12 cellular contexts compared by ENCODE assay signal in genomic region chr1:218459450-218459849, GRCh38.
DNase-seq lines count a peak whose midpoint lies in the region; ATAC-seq and TF ChIP-seq lines count a peak whose summit lies in the region.
"Had no signal": no experiment of that assay in that cellular context is flagged by ENCODE, and none has a peak within 500 bp of the region (broad histone marks: within the 10 kb centered on the region; RNA-seq: fewer than 3 reads in every experiment).

No MANE protein-coding gene starts in this region.

- H3K9me3 ChIP-seq in right atrium auricular region = no peaks in the 10 kb centered on the region

- H3K4me1 ChIP-seq in GM23338 (ENCODE audit: insufficient read depth) (peaks cover 2% of the 10 kb centered on the region), right atrium auricular region (peaks cover 0 to 40% of the 10 kb centered on the region in 2 donors)

- H3K36me3 ChIP-seq in GM23338 (ENCODE audit: insufficient read depth) (no peaks in the 10 kb centered on the region), right atrium auricular region (no peaks in the 10 kb centered on the region)
- H3K36me3 ChIP-seq: BLaER1 treated with 17β-estradiol and CSF1 and Interleukin-3, amounts not matched to agents 10 nM and 100 nM had no signal

- peaks cover 21% of the 10 kb centered on the region for H3K4me1 Mint-ChIP-seq in GM23338
- H3K4me1 Mint-ChIP-seq: natural killer cell had no signal

- H3K9me2 ChIP-seq in GM23338 (ENCODE audit: insufficient read depth) = no peaks in the 10 kb centered on the region

- no peaks in the 10 kb centered on the region for H3F3A ChIP-seq in GM23338 (replicated peaks; ENCODE audit: low read depth)

- 0 out of 2 replicates have a peak overlapping the region, but pooled peaks have one; percentile 26 for H2AFZ ChIP-seq in GM23338

- TF ChIP-seq CTCF in GM23338 (conservative IDR thresholded peaks at IDR 0.05; ENCODE audit: low read depth in 2 of 2) = no peak
- no peak for TF ChIP-seq CTCF in right atrium auricular region (IDR thresholded peaks at IDR 0.05)
- no peak for TF ChIP-seq CTCF in foreskin fibroblast (IDR thresholded peaks at IDR 0.05; ENCODE audit: low read depth, low read length)

- H3K79me2 ChIP-seq in GM23338 (replicated peaks; ENCODE audit: insufficient read depth) = no peaks in the 10 kb centered on the region

- H3K27me3 ChIP-seq in GM23338 (ENCODE audit: insufficient read depth) (no peaks in the 10 kb centered on the region), right atrium auricular region (no peaks in the 10 kb centered on the region)
- H3K27me3 ChIP-seq: BLaER1 treated with 17β-estradiol and CSF1 and Interleukin-3, amounts not matched to agents 10 nM and 100 nM had no signal

- H3K4me3 ChIP-seq in GM23338 = no peak overlapping the region
- no peak overlapping the region for H3K4me3 ChIP-seq in right atrium auricular region
- H3K4me3 ChIP-seq in foreskin fibroblast (ENCODE audit: low read depth in 1 of 2, low read length in 2 of 2) = no peak overlapping the region
- H3K4me3 ChIP-seq: BLaER1 treated with 17β-estradiol and CSF1 and Interleukin-3, amounts not matched to agents 10 nM and 100 nM had no signal

- H3K4me2 ChIP-seq in GM23338 = no peak overlapping the region

- no peaks in the 10 kb centered on the region for H3K9me3 Mint-ChIP-seq in GM23338
- H3K9me3 Mint-ChIP-seq: natural killer cell had no signal

- no peaks in the 10 kb centered on the region for H3K27me3 Mint-ChIP-seq in GM23338 (ENCODE audit: insufficient read depth, low read depth, poor library complexity)

- no peak overlapping the region for H3K4me3 Mint-ChIP-seq in GM23338
- H3K4me3 Mint-ChIP-seq: natural killer cell had no signal

- H4K20me1 ChIP-seq in GM23338 (replicated peaks; ENCODE audit: insufficient read depth) = no peaks in the 10 kb centered on the region
- H4K20me1 ChIP-seq: BLaER1 treated with 17β-estradiol and CSF1 and Interleukin-3, amounts not matched to agents 10 nM and 100 nM had no signal

- H3K27ac Mint-ChIP-seq in GM23338 = peak overlapping the region; percentile 83
- H3K27ac Mint-ChIP-seq: natural killer cell had no signal

- DNase-seq in GM23338 (ENCODE audit: low spot score) (peak; percentile 13), astrocyte of the hippocampus (ENCODE audit: low read depth, low spot score) (peak; percentile 65), right atrium auricular region (ENCODE audit: low spot score) (no peak), sciatic nerve (ENCODE audit: low spot score) (peak; percentile 70), foreskin fibroblast (no peak), hepatic stellate cell (ENCODE audit: low spot score) (no peak), NCI-H1105 (lab: John Stamatoyannopoulos, UW) (no peak)
- DNase-seq in stimulated activated CD4-positive, alpha-beta T cell treated with anti-CD3 and anti-CD28 coated beads, Interleukin-1b, Interleukin-23, amount 100 ng/mL, for 48 hours = no peak
- DNase-seq: KBM-7, natural killer cell, NCI-H526 treated with DMSO at 0.1 percent for 48 hours had no signal

- no peaks in the 10 kb centered on the region; the same call in 2 of the 3 replicates for H3K36me3 Mint-ChIP-seq in GM23338 (ENCODE audit: low read depth)
- H3K36me3 Mint-ChIP-seq: natural killer cell had no signal

- intact Hi-C loops in sciatic nerve (cut with DNase I) = no loop called here

- H3K27ac ChIP-seq in GM23338 (ENCODE audit: low read depth) = no peak overlapping the region
- peak overlapping the region; percentile 71 to 77 for H3K27ac ChIP-seq in right atrium auricular region
- H3K27ac ChIP-seq: BLaER1 treated with 17β-estradiol and CSF1 and Interleukin-3, amounts not matched to agents 10 nM and 100 nM had no signal

- peak; percentile 41 for ATAC-seq in GM23338
- peak; percentile 63 for ATAC-seq in sciatic nerve
- ATAC-seq: natural killer cell had no signal

TF ChIP-seq in GM23338, 12 proteins besides CTCF, POLR2A, EP300 and RAD21 (continues in another document):
- no peak for TF ChIP-seq ETS1 (IDR thresholded peaks at IDR 0.05)
- TF ChIP-seq NANOG (IDR thresholded peaks at IDR 0.05; ENCODE audit: borderline replicate concordance) = no peak
- no peak for TF ChIP-seq POLR2AphosphoS5 (IDR thresholded peaks at IDR 0.05; ENCODE audit: low read depth)
- no peak for TF ChIP-seq CREB1 (CRISPR knock-in tag; IDR thresholded peaks at IDR 0.05; ENCODE audit: low read depth)
- TF ChIP-seq ZNF462 (CRISPR knock-in tag; IDR thresholded peaks at IDR 0.05) = no peak

Comparison
In these comparisons a context has a peak if more than half of its experiments do, and no peak if none do; other contexts are left out.
1. DNase-seq: peak in GM23338 (single experiment), astrocyte of the hippocampus (single experiment) and sciatic nerve (single experiment); none in right atrium auricular region (single experiment), foreskin fibroblast (0 of 2), stimulated activated CD4-positive, alpha-beta T cell treated with anti-CD3 and anti-CD28 coated beads, Interleukin-1b, Interleukin-23, amount 100 ng/mL, for 48 hours (single experiment), hepatic stellate cell (single experiment) and NCI-H1105 (single experiment).